Comparison of ENCODE assay signal across 8 cellular contexts in genomic region chr11:63871962-63872832, GRCh38. TPM values are rescaled to one million over a fixed set of nuclear protein-coding genes. Genes with fewer than 3 reads are reported as not detected.
DNase-seq lines count a peak whose midpoint lies in the region; ATAC-seq and TF ChIP-seq lines count a peak whose summit lies in the region.

No MANE protein-coding gene starts in this region.

- peak in 1 of 3 donors; percentile 46 for DNase-seq in CD4-positive, CD25-positive, alpha-beta regulatory T cell
- peak; percentile 59 for DNase-seq in NCI-H2107 treated with DMSO at 0.1 percent for 48 hours (lab: John Stamatoyannopoulos, UW; ENCODE audit: unreplicated experiment)
- peak; percentile 61 for DNase-seq in activated CD8-positive, alpha-beta T cell treated with anti-CD3 and anti-CD28 coated beads for 36 hours
- DNase-seq in esophagus squamous epithelium (lab: John Stamatoyannopoulos, UW): no peak
- peak; percentile 97 for DNase-seq in myocyte (ENCODE audit: low read depth)
- no peak for DNase-seq in type B pancreatic cell (ENCODE audit: extremely low spot score, unreplicated experiment)

- H3K36me3 ChIP-seq in CD4-positive, CD25-positive, alpha-beta regulatory T cell (ENCODE audit: control insufficient read depth, insufficient read depth, low read length): peaks cover 17% of the 10 kb centered on the region
- peaks cover 0 to 8% (median 0%) of the 10 kb centered on the region in 3 donors for H3K36me3 ChIP-seq in esophagus squamous epithelium

- H3K36me3 Mint-ChIP-seq in CD4-positive, CD25-positive, alpha-beta regulatory T cell: peaks cover 10% of the 10 kb centered on the region
- peaks cover 24% of the 10 kb centered on the region for H3K36me3 Mint-ChIP-seq in activated CD8-positive, alpha-beta T cell treated with anti-CD3 and anti-CD28 coated beads for 36 hours (ENCODE audit: low read depth)
- peaks cover 13% of the 10 kb centered on the region for H3K36me3 Mint-ChIP-seq in type B pancreatic cell

- 7 to 8% methylated on average over 10 of the region's 11 CpGs for WGBS in esophagus squamous epithelium, 2 donors

- H3K4me3 ChIP-seq in CD4-positive, CD25-positive, alpha-beta regulatory T cell (ENCODE audit: low read depth, low read length): no peak overlapping the region
- peak overlapping the region in 3 of 4 donors; percentile 2 to 17 (median 9) for H3K4me3 ChIP-seq in esophagus squamous epithelium

- peak overlapping the region; percentile 20 to 86 (median 31) for H3K27ac Mint-ChIP-seq in CD4-positive, CD25-positive, alpha-beta regulatory T cell
- H3K27ac Mint-ChIP-seq in activated CD8-positive, alpha-beta T cell treated with anti-CD3 and anti-CD28 coated beads for 36 hours: peak overlapping the region; percentile 45
- H3K27ac Mint-ChIP-seq in type B pancreatic cell: peak overlapping the region; percentile 92

- intact Hi-C loops in activated CD8-positive, alpha-beta T cell treated with anti-CD3 and anti-CD28 coated beads for 36 hours (cut with micrococcal nuclease): loop anchor here (5.0 kb wide), 1 partner anchor 35 kb away; the partner anchor contains the start of gene MARK2
- intact Hi-C loops in esophagus squamous epithelium (cut with DNase I): no loop called here

- ATAC-seq in CD4-positive, CD25-positive, alpha-beta regulatory T cell (ENCODE audit: low read depth in 2 of 2): peak; percentile 48 to 57
- ATAC-seq in GM18858 (IDR thresholded peaks at IDR 0.05; ENCODE audit: unreplicated experiment) (peak; percentile 91), HG02981 (IDR thresholded peaks at IDR 0.05; ENCODE audit: unreplicated experiment) (peak; percentile 93)
- ATAC-seq in activated CD8-positive, alpha-beta T cell treated with anti-CD3 and anti-CD28 coated beads for 36 hours: peak; percentile 85

- H3K27me3 Mint-ChIP-seq in CD4-positive, CD25-positive, alpha-beta regulatory T cell: no peaks in the 10 kb centered on the region
- no peaks in the 10 kb centered on the region for H3K27me3 Mint-ChIP-seq in activated CD8-positive, alpha-beta T cell treated with anti-CD3 and anti-CD28 coated beads for 36 hours
- H3K27me3 Mint-ChIP-seq in type B pancreatic cell: no peaks in the 10 kb centered on the region

- no peaks in the 10 kb centered on the region for H3K9me3 Mint-ChIP-seq in CD4-positive, CD25-positive, alpha-beta regulatory T cell
- H3K9me3 Mint-ChIP-seq in activated CD8-positive, alpha-beta T cell treated with anti-CD3 and anti-CD28 coated beads for 36 hours: no peaks in the 10 kb centered on the region
- H3K9me3 Mint-ChIP-seq in type B pancreatic cell: no peaks in the 10 kb centered on the region

- no peak for TF ChIP-seq POLR2A in esophagus squamous epithelium (IDR thresholded peaks at IDR 0.05)

- no peaks in the 10 kb centered on the region for H3K27me3 ChIP-seq in CD4-positive, CD25-positive, alpha-beta regulatory T cell (ENCODE audit: control insufficient read depth, insufficient read depth, low read length)
- H3K27me3 ChIP-seq in esophagus squamous epithelium: no peaks in the 10 kb centered on the region

- peaks cover 54% of the 10 kb centered on the region for H3K4me1 ChIP-seq in CD4-positive, CD25-positive, alpha-beta regulatory T cell (ENCODE audit: control insufficient read depth, insufficient read depth, low read length, poor library complexity, severe bottlenecking)
- peaks cover 66 to 89% (median 73%) of the 10 kb centered on the region in 3 donors for H3K4me1 ChIP-seq in esophagus squamous epithelium

- no peak overlapping the region for H3K27ac ChIP-seq in CD4-positive, CD25-positive, alpha-beta regulatory T cell (ENCODE audit: insufficient read depth, low read length, poor library complexity, severe bottlenecking)
- peak overlapping the region; percentile 69 to 90 (median 72) for H3K27ac ChIP-seq in esophagus squamous epithelium

- CTCF ChIA-PET in activated CD8-positive, alpha-beta T cell treated with anti-CD3 and anti-CD28 coated beads for 36 hours (lab: Charles Lee): interaction anchor here (0.7 to 2.4 kb wide), 7 partner anchors 11 to 129 kb away, joined by 3 to 15 read pairs (median 5); no protein-coding TSS in a partner anchor

- peaks cover 13 to 84% (median 57%) of the 10 kb centered on the region in 4 donors for H3K4me1 Mint-ChIP-seq in CD4-positive, CD25-positive, alpha-beta regulatory T cell
- peaks cover 84% of the 10 kb centered on the region for H3K4me1 Mint-ChIP-seq in activated CD8-positive, alpha-beta T cell treated with anti-CD3 and anti-CD28 coated beads for 36 hours (ENCODE audit: low read depth)
- H3K4me1 Mint-ChIP-seq in type B pancreatic cell (ENCODE audit: unreplicated experiment): peaks cover 44% of the 10 kb centered on the region

- POLR2A ChIA-PET in activated CD8-positive, alpha-beta T cell treated with anti-CD3 and anti-CD28 coated beads for 36 hours (lab: Charles Lee): interaction anchor here (0.9 to 1.8 kb wide), 4 partner anchors 11 to 48 kb away, joined by 3 to 9 read pairs (median 4); no protein-coding TSS in a partner anchor

- H3K4me3 Mint-ChIP-seq in CD4-positive, CD25-positive, alpha-beta regulatory T cell: no peak overlapping the region
- no peak overlapping the region for H3K4me3 Mint-ChIP-seq in activated CD8-positive, alpha-beta T cell treated with anti-CD3 and anti-CD28 coated beads for 36 hours
- H3K4me3 Mint-ChIP-seq in type B pancreatic cell: peak overlapping the region; percentile 75

- TF ChIP-seq CTCF in activated CD8-positive, alpha-beta T cell treated with anti-CD3 and anti-CD28 coated beads for 36 hours (IDR thresholded peaks at IDR 0.05): no peak
- TF ChIP-seq CTCF in esophagus squamous epithelium (IDR thresholded peaks at IDR 0.05) (peak; percentile 22 to 70 (median 38)), type B pancreatic cell (conservative IDR thresholded peaks at IDR 0.05) (peak; percentile 38)

- H3K9me3 ChIP-seq in CD4-positive, CD25-positive, alpha-beta regulatory T cell (ENCODE audit: control insufficient read depth in 2 of 2, low read length in 2 of 2): no peaks in the 10 kb centered on the region
- H3K9me3 ChIP-seq in esophagus squamous epithelium: no peaks in the 10 kb centered on the region

RNA-seq across cellular contexts. Expression of gene MARK2, which starts 33.3 kb away (rescaled TPM):
- 66.6 TPM for total RNA-seq in CD4-positive, CD25-positive, alpha-beta regulatory T cell
- polyA plus RNA-seq in CD4-positive, CD25-positive, alpha-beta regulatory T cell: 10 to 100 TPM; 29.3 to 39.9 (median 36.4) TPM
- total RNA-seq in activated CD8-positive, alpha-beta T cell treated with anti-CD3 and anti-CD28 coated beads for 36 hours: 10 to 100 TPM; 23.3 to 24.5 TPM
- total RNA-seq in esophagus squamous epithelium (10 to 100 TPM; 47.0 to 91.0 (median 62.2) TPM), myocyte (23.2 and 25.4 TPM in 2 replicates), type B pancreatic cell (ENCODE audit: low replicate concordance) (52.8 and 73.5 TPM in 2 replicates)
- polyA plus RNA-seq in myocyte (2012): 17.9 TPM

RNA-seq across cellular contexts. Expression of gene RCOR2, which starts 44.8 kb away (rescaled TPM):
- total RNA-seq in CD4-positive, CD25-positive, alpha-beta regulatory T cell: not detected
- not detected for polyA plus RNA-seq in CD4-positive, CD25-positive, alpha-beta regulatory T cell
- 1 to 10 TPM in 1 of 2 experiments, under 1 TPM in 1; 0.61 to 2.1 TPM for total RNA-seq in activated CD8-positive, alpha-beta T cell treated with anti-CD3 and anti-CD28 coated beads for 36 hours
- total RNA-seq in esophagus squamous epithelium (under 1 TPM in 3 of 4 donors, not detected in 1; 0.19 to 0.49 (median 0.22) TPM), myocyte (0.53 and 0.57 TPM in 2 replicates), type B pancreatic cell (ENCODE audit: low replicate concordance) (8.1 and 38.1 TPM in 2 replicates)
- polyA plus RNA-seq in myocyte (2012): 0.26 TPM

RNA-seq across cellular contexts. Expression of gene SPINDOC, which starts 58.9 kb away (rescaled TPM):
- total RNA-seq in CD4-positive, CD25-positive, alpha-beta regulatory T cell: 11.1 TPM
- under 1 TPM; 0.41 to 1.00 (median 0.58) TPM for polyA plus RNA-seq in CD4-positive, CD25-positive, alpha-beta regulatory T cell
- total RNA-seq in activated CD8-positive, alpha-beta T cell treated with anti-CD3 and anti-CD28 coated beads for 36 hours: 10 to 100 TPM; 28.4 to 29.0 TPM
- total RNA-seq in esophagus squamous epithelium: 1 to 10 TPM; 3.4 to 8.8 (median 6.1) TPM
- 16.2 and 16.8 TPM in 2 replicates for total RNA-seq in myocyte
- polyA plus RNA-seq in myocyte (2012): 19.9 TPM
- total RNA-seq in type B pancreatic cell (ENCODE audit: low replicate concordance): 33.7 and 61.6 TPM in 2 replicates

Comparison
In these comparisons a context has a peak if more than half of its experiments do, and no peak if none do; other contexts are left out.
1. DNase-seq: peak in NCI-H2107 treated with DMSO at 0.1 percent for 48 hours (single experiment), activated CD8-positive, alpha-beta T cell treated with anti-CD3 and anti-CD28 coated beads for 36 hours (single experiment) and myocyte (single experiment); none in esophagus squamous epithelium (single experiment) and type B pancreatic cell (single experiment).
2. H3K27ac Mint-ChIP-seq: peak in every context shown above with its lines; median percentile 92 in type B pancreatic cell; 45 in activated CD8-positive, alpha-beta T cell treated with anti-CD3 and anti-CD28 coated beads for 36 hours; 31 in CD4-positive, CD25-positive, alpha-beta regulatory T cell.
3. Peak in every context shown above with its lines, with median percentiles within 50 percentile points of each other: ATAC-seq.